Comparison of ENCODE assay signal across 9 cellular contexts in genomic region chr13:30735025-30735967, GRCh38.
A peak's percentile ranks its signal among the peaks of the same experiment; 100 is the strongest.
DNase-seq lines count a peak whose midpoint lies in the region; ATAC-seq, FAIRE-seq and TF ChIP-seq lines count a peak whose summit lies in the region.
"Had no signal": no experiment of that assay in that cellular context is flagged by ENCODE, and none has a peak within 500 bp of the region (broad histone marks: within the 10 kb centered on the region; RNA-seq: fewer than 3 reads in every experiment).

Gene ALOX5AP (plus strand): TSS chr13:30735543. CDS start chr13:30735606, 63 bp downstream.

- no peak for DNase-seq in central memory CD8-positive, alpha-beta T cell (ENCODE audit: low spot score in 2 of 2)
- DNase-seq in HTR-8/SVneo (ENCODE audit: insufficient read length, low spot score) (no peak), ACHN (no peak), ecto neural progenitor cell (ENCODE audit: low spot score) (no peak)

- FAIRE-seq in HTR-8/SVneo (lab: Jason Lieb, UNC): no peak
- FAIRE-seq: TTC549 had no signal

- in situ Hi-C loops in GM18951 (cut with MboI; ENCODE audit: low sequenced_read_pairs, unreplicated experiment) (no loop called here), ACHN (cut with HindIII; ENCODE audit: low pct_ligation_motif_present, low pct_unique_long_range_greater_than_20kb, low sequenced_read_pairs) (no loop called here)

- peak within 1 kb of the TSS; percentile 87 for H3K4me3 Mint-ChIP-seq in central memory CD8-positive, alpha-beta T cell

- H3K79me2 ChIP-seq in OCI-LY3 (ENCODE audit: low read length): no peaks in the 10 kb centered on the region; the same call in 1 of the 2 replicates

- peaks cover 30% of the 10 kb centered on the region; the same call in 1 of the 2 replicates for H3K27me3 ChIP-seq in OCI-LY3 (ENCODE audit: low read depth, low read length)

- H3K9ac ChIP-seq in OCI-LY3 (ENCODE audit: low read length): peak within 1 kb of the TSS; percentile 63

- peak within 1 kb of the TSS; percentile 86 for H3K27ac ChIP-seq in OCI-LY3 (ENCODE audit: low read length)
- H3K27ac ChIP-seq in skin epidermis: peak within 1 kb of the TSS in 13 of 21 experiments; percentile 4 to 80 (median 60)

- peak; percentile 75 for ATAC-seq in HG02852 (IDR thresholded peaks at IDR 0.05; ENCODE audit: unreplicated experiment)
- peak; percentile 38 for ATAC-seq in central memory CD8-positive, alpha-beta T cell (replicated peaks; ENCODE audit: extremely low read depth, poor library complexity, severe bottlenecking)

- peaks cover 58% of the 10 kb centered on the region for H3K4me1 ChIP-seq in OCI-LY3 (ENCODE audit: low read length)

- no peaks in the 10 kb centered on the region for H3K9me3 Mint-ChIP-seq in central memory CD8-positive, alpha-beta T cell

- peak within 1 kb of the TSS; percentile 82 for H3K27ac Mint-ChIP-seq in central memory CD8-positive, alpha-beta T cell (ENCODE audit: low read depth)

- no peaks in the 10 kb centered on the region for H3K36me3 Mint-ChIP-seq in central memory CD8-positive, alpha-beta T cell (ENCODE audit: insufficient read depth)

- TF ChIP-seq CTCF in OCI-LY3 (IDR thresholded peaks at IDR 0.05; ENCODE audit: low read depth, low read length): no peak

- 0 out of 2 replicates have a peak within 1 kb of the TSS, but pooled peaks have one; percentile 7 for H2AFZ ChIP-seq in OCI-LY3 (ENCODE audit: low read depth, low read length)

- TF ChIP-seq POLR2A in GM18951 (IDR thresholded peaks at IDR 0.05; ENCODE audit: extremely low read depth, insufficient read depth, insufficient read length): peak; percentile 25

- H4K20me1 ChIP-seq in OCI-LY3 (ENCODE audit: insufficient read depth, low read length): no peaks in the 10 kb centered on the region

- H3K36me3 ChIP-seq in OCI-LY3 (replicated peaks; ENCODE audit: low read depth, low read length): no peaks in the 10 kb centered on the region

- peak within 1 kb of the TSS; percentile 71 for H3K4me3 ChIP-seq in OCI-LY3 (ENCODE audit: low read length)
- H3K4me3 ChIP-seq in skin epidermis: peak within 1 kb of the TSS in 6 of 7 experiments; percentile 10 to 26 (median 17)

- H3K9me3 ChIP-seq in OCI-LY3 (ENCODE audit: insufficient read depth, low read length): no peaks in the 10 kb centered on the region

- no peaks in the 10 kb centered on the region for H3K27me3 Mint-ChIP-seq in central memory CD8-positive, alpha-beta T cell

- H3K4me2 ChIP-seq in OCI-LY3 (ENCODE audit: low read length): peak within 1 kb of the TSS; percentile 87

- peaks cover 59% of the 10 kb centered on the region for H3K4me1 Mint-ChIP-seq in central memory CD8-positive, alpha-beta T cell
